26 cellular contexts compared by ENCODE assay signal in the genomic region with DNA sequence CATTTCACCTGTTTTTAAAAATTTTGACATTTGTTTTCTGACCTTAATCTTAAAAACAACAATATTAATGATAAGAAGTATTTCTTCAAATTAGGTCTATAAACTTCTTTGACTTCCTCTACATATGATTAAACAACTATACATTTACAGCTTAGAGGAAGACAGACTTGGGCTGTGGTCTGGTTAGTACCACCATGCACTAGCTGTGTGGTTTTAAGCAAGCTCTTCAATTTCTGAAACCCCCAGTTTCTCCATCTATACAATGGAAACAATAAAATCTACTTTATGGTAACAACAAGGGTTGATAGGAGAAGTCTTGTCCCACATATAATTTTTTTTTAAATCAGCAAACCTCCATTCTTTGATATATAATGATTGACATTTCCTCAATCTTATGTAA. TPM values are rescaled to one million over a fixed set of nuclear protein-coding genes. Genes with fewer than 3 reads are reported as not detected.
"Had no signal": no experiment of that assay in that cellular context is flagged by ENCODE, and none has a peak within 500 bp of the region (broad histone marks: within the 10 kb centered on the region; RNA-seq: fewer than 3 reads in every experiment).

No MANE protein-coding gene starts in this region.

- H3K36me3 ChIP-seq: neural progenitor cell, ovary, right lobe of liver, sigmoid colon, stomach, thoracic aorta, thyroid gland, tibial nerve, upper lobe of left lung, vagina had no signal

- H3K27me3 ChIP-seq: neural progenitor cell, ovary, right lobe of liver, sigmoid colon, stomach, thyroid gland, tibial nerve, upper lobe of left lung, vagina had no signal

- H3K36me3 Mint-ChIP-seq: natural killer cell; neural progenitor cell; stimulated activated effector memory CD8-positive, alpha-beta T cell treated with anti-CD3 and anti-CD28 coated beads, Interleukin-12 subunit alpha, Interleukin-12 subunit beta, amount 100 ng/mL, for 72 hours; stimulated activated naive B cell treated with anti-CD40 and anti-IgM and Interleukin-4, amounts not matched to agents 10 μg/mL and 1 μg/mL and 100 μg/mL, for 72 hours had no signal

- H3K9me3 ChIP-seq: ovary, psoas muscle, right lobe of liver, sigmoid colon, stomach, thoracic aorta, thyroid gland, tibial nerve, upper lobe of left lung, vagina had no signal

- H3K9me3 Mint-ChIP-seq: natural killer cell; nephron; neural progenitor cell; stimulated activated effector memory CD8-positive, alpha-beta T cell treated with anti-CD3 and anti-CD28 coated beads, Interleukin-12 subunit alpha, Interleukin-12 subunit beta, amount 100 ng/mL, for 72 hours; stimulated activated naive B cell treated with anti-CD40 and anti-IgM and Interleukin-4, amounts not matched to agents 10 μg/mL and 1 μg/mL and 100 μg/mL, for 72 hours had no signal

- H3K4me1 ChIP-seq: neural progenitor cell, psoas muscle, sigmoid colon, thyroid gland, tibial nerve had no signal

- H3K27ac Mint-ChIP-seq: natural killer cell; neural progenitor cell; progenitor cell of endocrine pancreas; stimulated activated effector memory CD8-positive, alpha-beta T cell treated with anti-CD3 and anti-CD28 coated beads, Interleukin-12 subunit alpha, Interleukin-12 subunit beta, amount 100 ng/mL, for 72 hours; stimulated activated naive B cell treated with anti-CD40 and anti-IgM and Interleukin-4, amounts not matched to agents 10 μg/mL and 1 μg/mL and 100 μg/mL, for 72 hours had no signal

- DNase-seq: natural killer cell; occipital lobe; ovary; posterior cingulate gyrus; psoas muscle; right cardiac atrium; right lobe of liver; sigmoid colon; small intestine; stimulated activated CD4-positive, alpha-beta T cell treated with anti-CD3 and anti-CD28 coated beads, Interleukin-15, amount 100 ng/mL, for 24 hours; stimulated activated CD4-positive, alpha-beta T cell treated with anti-CD3 and anti-CD28 coated beads, Interleukin-2, amount 100 ng/mL, for 24 hours; stimulated activated CD4-positive, alpha-beta T cell treated with anti-CD3 and anti-CD28 coated beads, Interleukin-2, amount 100 ng/mL, for 48 hours; stimulated activated CD4-positive, alpha-beta T cell treated with anti-CD3 and anti-CD28 coated beads, Interleukin-4, amount 100 ng/mL, for 24 hours; stimulated activated naive B cell treated with anti-CD40 and anti-IgM and Interleukin-4, amounts not matched to agents 10 μg/mL and 1 μg/mL and 100 μg/mL, for 72 hours; stimulated activated naive CD4-positive, alpha-beta T cell treated with Interleukin-2 at 50 U/mL for 16 hours; stomach; thyroid gland; trophoblast cell; upper lobe of left lung had no signal

- ATAC-seq: natural killer cell; psoas muscle; right cardiac atrium; right lobe of liver; stimulated activated effector memory CD8-positive, alpha-beta T cell treated with anti-CD3 and anti-CD28 coated beads, Interleukin-12 subunit alpha, Interleukin-12 subunit beta, amount 100 ng/mL, for 72 hours; stimulated activated naive B cell treated with anti-CD40 and anti-IgM and Interleukin-4, amounts not matched to agents 10 μg/mL and 1 μg/mL and 100 μg/mL, for 72 hours had no signal

- H3K4me3 Mint-ChIP-seq: natural killer cell; nephron; neural progenitor cell; stimulated activated effector memory CD8-positive, alpha-beta T cell treated with anti-CD3 and anti-CD28 coated beads, Interleukin-12 subunit alpha, Interleukin-12 subunit beta, amount 100 ng/mL, for 72 hours; stimulated activated naive B cell treated with anti-CD40 and anti-IgM and Interleukin-4, amounts not matched to agents 10 μg/mL and 1 μg/mL and 100 μg/mL, for 72 hours had no signal

- H3K4me1 Mint-ChIP-seq: natural killer cell; neural progenitor cell; stimulated activated effector memory CD8-positive, alpha-beta T cell treated with anti-CD3 and anti-CD28 coated beads, Interleukin-12 subunit alpha, Interleukin-12 subunit beta, amount 100 ng/mL, for 72 hours had no signal

- H3K4me3 ChIP-seq: neural progenitor cell, ovary, psoas muscle, right lobe of liver, sigmoid colon, stomach, thoracic aorta, thyroid gland, tibial nerve, upper lobe of left lung, vagina had no signal

- H3K27me3 Mint-ChIP-seq: progenitor cell of endocrine pancreas; stimulated activated naive B cell treated with anti-CD40 and anti-IgM and Interleukin-4, amounts not matched to agents 10 μg/mL and 1 μg/mL and 100 μg/mL, for 72 hours had no signal

RNA-seq across cellular contexts. Expression of gene ANKDD1B, which starts 15.7 kb away (rescaled TPM):
- total RNA-seq: vagina had no signal
